20 cellular contexts compared by ENCODE assay signal in genomic region chr3:180932819-180933218, GRCh38.
"Had no signal": no experiment of that assay in that cellular context is flagged by ENCODE, and none has a peak within 500 bp of the region (broad histone marks: within the 10 kb centered on the region; RNA-seq: fewer than 3 reads in every experiment).

No MANE protein-coding gene starts in this region.

- DNase-seq: activated CD4-positive, alpha-beta T cell treated with anti-CD3 and anti-CD28 coated beads, Interleukin-2, amount 50 U/mL, for 1 hour; activated CD4-positive, CD25-positive, alpha-beta regulatory T cell treated with anti-CD3 and anti-CD28 coated beads, Interleukin-2, amount 50 U/mL, for 72 hours; activated CD8-positive, alpha-beta T cell treated with anti-CD3 and anti-CD28 coated beads, Interleukin-2, amount 10 ng/mL, durations not matched to agents 7 days and 5 days; activated effector memory CD4-positive, alpha-beta T cell treated with Interleukin-2 at 50 U/mL for 16 hours; activated naive CD4-positive, alpha-beta T cell treated with anti-CD3 and anti-CD28 coated beads for 36 hours; activated naive CD8-positive, alpha-beta T cell treated with anti-CD3 and anti-CD28 coated beads, Interleukin-2, amount 50 U/mL, for 24 hours; activated T-cell treated with anti-CD3 and anti-CD28 coated beads, Interleukin-2, amount 50 U/mL, for 48 hours; kidney; lower lobe of right lung; naive thymus-derived CD4-positive, alpha-beta T cell; pancreas; sigmoid colon; spleen; stimulated activated CD4-positive, alpha-beta T cell treated with anti-CD3 and anti-CD28 coated beads, Interleukin-4, amount 100 ng/mL, for 1 hour; stimulated activated naive CD4-positive, alpha-beta T cell treated with Interleukin-2 at 50 U/mL for 16 hours had no signal

- H3K4me3 ChIP-seq: lower lobe of right lung, pancreas, sigmoid colon, spleen, thoracic aorta, vagina had no signal

- H3K27ac ChIP-seq: epithelial cell of prostate, lower lobe of right lung, pancreas, sigmoid colon, spleen, thoracic aorta, vagina, VCaP had no signal

- H3K9me3 ChIP-seq: lower lobe of right lung, pancreas, sigmoid colon, thoracic aorta, vagina had no signal

- H3K27me3 ChIP-seq: pancreas, sigmoid colon, spleen, vagina had no signal

- H3K36me3 ChIP-seq: pancreas had no signal

- H3K4me1 ChIP-seq: pancreas had no signal

- ATAC-seq: activated CD8-positive, alpha-beta T cell treated with anti-CD3 and anti-CD28 coated beads, Interleukin-2, amount 10 ng/mL, durations not matched to agents 7 days and 5 days; activated naive CD8-positive, alpha-beta T cell treated with anti-CD3 and anti-CD28 coated beads, Interleukin-2, amount 50 U/mL, for 24 hours; left lobe of liver; lower lobe of right lung; naive thymus-derived CD4-positive, alpha-beta T cell; pancreas had no signal
